ENCODE assay signal across 10 cellular contexts in genomic region chr2:101007415-101008345, GRCh38. TPM values are rescaled to one million over a fixed set of nuclear protein-coding genes. Genes with fewer than 3 reads are reported as not detected.
DNase-seq lines count a peak whose midpoint lies in the region; ATAC-seq and TF ChIP-seq lines count a peak whose summit lies in the region.
"Had no signal": no experiment of that assay in that cellular context is flagged by ENCODE, and none has a peak within 500 bp of the region (broad histone marks: within the 10 kb centered on the region; RNA-seq: fewer than 3 reads in every experiment).

No MANE protein-coding gene starts in this region.

- H3K9me3 Mint-ChIP-seq in H9, result peaks cover 5% of the 10 kb centered on the region in 2 experiments; a peak in 4 of 5 replicates

- no peak overlapping the region for H2BK120ac ChIP-seq in H9 (ENCODE audit: low read depth, low read length, poor library complexity, severe bottlenecking)
- no peak overlapping the region for H2BK120ac ChIP-seq in mesenchymal stem cell (ENCODE audit: low read depth, low read length)

- H3K18ac ChIP-seq in H9 (ENCODE audit: insufficient read length, low read depth, low read length), result no peak overlapping the region
- no peak overlapping the region for H3K18ac ChIP-seq in mesenchymal stem cell (ENCODE audit: low read depth in 1 of 2, low read length in 2 of 2)

- no peak overlapping the region for H3K14ac ChIP-seq in H9 (ENCODE audit: insufficient read depth, low read length)
- H3K14ac ChIP-seq in mesenchymal stem cell (ENCODE audit: low read length in 2 of 2), result no peak overlapping the region

- no peak overlapping the region for H4K8ac ChIP-seq in H9 (replicated peaks; ENCODE audit: insufficient read length, low read depth, low read length)
- no peak overlapping the region for H4K8ac ChIP-seq in mesenchymal stem cell (ENCODE audit: low read length)

- H2BK15ac ChIP-seq in H9 (ENCODE audit: low read depth, low read length) (no peak overlapping the region), mesenchymal stem cell (ENCODE audit: low read depth, poor library complexity, severe bottlenecking) (no peak overlapping the region)

- H3K9ac ChIP-seq in H9 (ENCODE audit: extremely low read depth, insufficient read length, low read length) (no peak overlapping the region), mesenchymal stem cell (ENCODE audit: low read length) (peak overlapping the region; percentile 1)

- no peak overlapping the region for H3K4me3 ChIP-seq in mesenchymal stem cell (ENCODE audit: insufficient read depth in 1 of 2, low read depth in 1 of 2, low read length in 2 of 2)
- no peak overlapping the region for H3K4me3 ChIP-seq in upper lobe of right lung
- H3K4me3 ChIP-seq: skin epidermis had no signal

- peaks cover 33 to 82% of the 10 kb centered on the region in 2 experiments for H3K36me3 ChIP-seq in mesenchymal stem cell (ENCODE audit: control insufficient read depth in 1 of 2, insufficient read depth in 2 of 2, low read depth in 1 of 2, low read length in 2 of 2)
- H3K36me3 ChIP-seq in upper lobe of right lung, result peaks cover 71% of the 10 kb centered on the region

- H3K4me1 ChIP-seq in H9 (ENCODE audit: insufficient read depth, low read length) (peaks cover 3% of the 10 kb centered on the region; the same call in 1 of the 2 replicates), mesenchymal stem cell (ENCODE audit: control insufficient read depth, insufficient read depth, low read depth, low read length) (peaks cover 15% of the 10 kb centered on the region), upper lobe of right lung (peaks cover 24% of the 10 kb centered on the region)

- no peaks in the 10 kb centered on the region for H3K9me3 ChIP-seq in H9 (ENCODE audit: control insufficient read depth, low read depth, low read length)
- no peaks in the 10 kb centered on the region for H3K9me3 ChIP-seq in mesenchymal stem cell (ENCODE audit: control insufficient read depth, low read length)
- H3K9me3 ChIP-seq in upper lobe of right lung, result no peaks in the 10 kb centered on the region

- H3K4me1 Mint-ChIP-seq in H9, result peaks cover 30 to 39% of the 10 kb centered on the region in 2 experiments

- H2BK5ac ChIP-seq in H9 (ENCODE audit: insufficient read length, low read length) (no peak overlapping the region), mesenchymal stem cell (ENCODE audit: low read depth, low read length, poor library complexity, severe bottlenecking) (no peak overlapping the region)

- peaks cover 12% of the 10 kb centered on the region; the same call in 1 of the 2 replicates for H3K79me2 ChIP-seq in H9 (ENCODE audit: insufficient read depth, low read length)

- no peak overlapping the region for H4K5ac ChIP-seq in H9 (ENCODE audit: insufficient read length, low read depth, low read length)

- intact Hi-C loops in upper lobe of right lung (cut with DNase I), result no loop called here

- H3K23ac ChIP-seq in H9 (ENCODE audit: insufficient read length, low read depth, low read length) (no peak overlapping the region), mesenchymal stem cell (ENCODE audit: low read length in 2 of 2) (no peak overlapping the region)

- peak; percentile 65 for DNase-seq in DMS 273 (lab: John Stamatoyannopoulos, UW; ENCODE audit: unreplicated experiment)
- no peak for DNase-seq in DMS 273 treated with DMSO at 0.1 percent for 48 hours (lab: John Stamatoyannopoulos, UW)
- DNase-seq in H9, result no peak
- DNase-seq in activated CD8-positive, alpha-beta memory T cell treated with anti-CD3 and anti-CD28 coated beads, Interleukin-2, amount 50 U/mL, for 48 hours, result peak; percentile 65
- no peak for DNase-seq in mesenchymal stem cell
- no peak for DNase-seq in upper lobe of right lung
- no peak for DNase-seq in GM19238 (ENCODE audit: insufficient read length, low spot score)
- DNase-seq in NCI-H2081 (lab: John Stamatoyannopoulos, UW), result no peak
- DNase-seq: 8988T had no signal

- no peak for ATAC-seq in upper lobe of right lung

- H3K79me1 ChIP-seq in H9 (ENCODE audit: insufficient read depth, low read depth, low read length, poor library complexity, severe bottlenecking) (no peaks in the 10 kb centered on the region), mesenchymal stem cell (replicated peaks; ENCODE audit: low read length, poor library complexity, severe bottlenecking) (peaks cover 1% of the 10 kb centered on the region)

- no peaks in the 10 kb centered on the region for H4K20me1 ChIP-seq in H9 (ENCODE audit: control insufficient read depth, insufficient read depth, insufficient read length)

- peak overlapping the region in 1 of 2 experiments; percentile 19; a peak in 3 of 5 replicates for H3K4me3 Mint-ChIP-seq in H9

- H3K27me3 ChIP-seq in H9 (ENCODE audit: insufficient read depth, low read length), result no peaks in the 10 kb centered on the region
- no peaks in the 10 kb centered on the region for H3K27me3 ChIP-seq in mesenchymal stem cell (ENCODE audit: control insufficient read depth in 1 of 2, insufficient read depth in 1 of 2, low read length in 2 of 2)
- no peaks in the 10 kb centered on the region for H3K27me3 ChIP-seq in upper lobe of right lung

- H3K4me2 ChIP-seq in H9 (ENCODE audit: insufficient read depth, insufficient read length, low read length) (no peak overlapping the region), mesenchymal stem cell (ENCODE audit: low read length, poor library complexity, severe bottlenecking) (no peak overlapping the region)

- no peak overlapping the region for H3T11ph ChIP-seq in H9 (ENCODE audit: low read length)

- H3K27ac ChIP-seq in H9 (ENCODE audit: insufficient read length, low read depth, low read length), result peak overlapping the region; percentile 25
- no peak overlapping the region for H3K27ac ChIP-seq in mesenchymal stem cell (ENCODE audit: low read length, poor library complexity, severe bottlenecking)
- no peak overlapping the region for H3K27ac ChIP-seq in upper lobe of right lung
- H3K27ac ChIP-seq: skin epidermis had no signal

- peak overlapping the region in 2 of 3 experiments; percentile 51 to 62; a peak in 5 of 7 replicates for H3K27ac Mint-ChIP-seq in H9

- H3K36me3 Mint-ChIP-seq in H9 (ENCODE audit: insufficient read depth in 1 of 3, low read depth in 3 of 3), result peaks cover 64 to 87% (median 85%) of the 10 kb centered on the region in 3 experiments

- H2AK5ac ChIP-seq in H9 (ENCODE audit: insufficient read length, low read length) (no peak overlapping the region), mesenchymal stem cell (ENCODE audit: low read length, severe bottlenecking) (no peak overlapping the region)

- H3K56ac ChIP-seq in H9 (ENCODE audit: insufficient read length, low read depth, low read length), result no peak overlapping the region

- WGBS in H9 (ENCODE audit: extremely low coverage, insufficient read length, low lambda C conversion rate), result no CpG with 5 or more reads among the region's 11 CpGs
- WGBS in mesenchymal stem cell, result 87% methylated on average over 8 of the region's 11 CpGs

- H3K4ac ChIP-seq in H9 (ENCODE audit: low read depth, low read length), result no peak overlapping the region
- H3K4ac ChIP-seq in mesenchymal stem cell (ENCODE audit: low read depth in 1 of 2, low read length in 2 of 2), result no peak overlapping the region

- no peaks in the 10 kb centered on the region; the same call in 1 of the 2 replicates for H3K27me3 Mint-ChIP-seq in H9 (ENCODE audit: low read depth)

- H2BK20ac ChIP-seq in H9 (ENCODE audit: low read depth, low read length, poor library complexity, severe bottlenecking), result no peak overlapping the region

- TF ChIP-seq CTCF in H9 (conservative IDR thresholded peaks at IDR 0.05) (no peak), upper lobe of right lung (IDR thresholded peaks at IDR 0.05) (no peak)

- no peak overlapping the region for H2AFZ ChIP-seq in H9 (ENCODE audit: low read length)
- no peak overlapping the region for H2AFZ ChIP-seq in mesenchymal stem cell (ENCODE audit: low read depth, low read length)

- H3K23me2 ChIP-seq in H9 (ENCODE audit: insufficient read length, low read depth, low read length, poor library complexity, severe bottlenecking), result peaks cover 4% of the 10 kb centered on the region

- H4K91ac ChIP-seq in H9 (ENCODE audit: insufficient read length, low read depth, low read length) (no peak overlapping the region), mesenchymal stem cell (ENCODE audit: low read length) (no peak overlapping the region)

- no peak overlapping the region for H2BK12ac ChIP-seq in H9 (ENCODE audit: insufficient read length, low read depth, low read length)
- H2BK12ac ChIP-seq in mesenchymal stem cell (ENCODE audit: low read length in 2 of 2), result no peak overlapping the region

RNA-seq across cellular contexts. Expression of gene RPL31, which starts 5.6 kb away (rescaled TPM):
- total RNA-seq in H9 (2021) (1,893 and 1,918 TPM in 2 replicates), upper lobe of right lung (1,071 TPM)
- 1,594 TPM for polyA plus RNA-seq in mesenchymal stem cell (2013, experiment 1 of 2)
- polyA plus RNA-seq in mesenchymal stem cell (2013, experiment 2 of 2), result 1,456 TPM

Comparison
In these comparisons a context has a peak if more than half of its experiments do, and no peak if none do; other contexts are left out.
1. DNase-seq: peak in DMS 273 (single experiment) and activated CD8-positive, alpha-beta memory T cell treated with anti-CD3 and anti-CD28 coated beads, Interleukin-2, amount 50 U/mL, for 48 hours (single experiment); none in DMS 273 treated with DMSO at 0.1 percent for 48 hours (single experiment), H9 (single experiment), mesenchymal stem cell (single experiment), upper lobe of right lung (single experiment), GM19238 (single experiment) and NCI-H2081 (0 of 2).